In the genomic region with DNA sequence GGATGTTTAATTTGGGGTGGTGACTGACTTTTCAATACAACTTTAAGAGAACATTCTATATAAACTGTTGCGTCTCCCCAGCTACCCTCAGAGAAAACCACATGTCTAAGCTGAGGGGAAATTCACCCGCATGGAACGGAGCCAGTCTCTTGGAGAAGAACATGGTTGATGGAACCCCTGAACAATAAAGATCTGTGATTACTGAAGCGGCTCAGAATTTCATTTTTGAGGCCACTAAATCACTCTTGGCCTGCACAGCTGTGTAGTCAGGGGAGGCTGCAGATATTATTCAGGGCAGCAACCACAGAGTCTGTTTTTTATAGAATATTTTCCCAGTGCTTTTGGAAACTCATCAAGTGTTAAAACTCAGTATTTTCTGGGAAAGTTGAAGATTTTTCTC, we compare ENCODE assay signal across 17 cellular contexts.
DNase-seq lines count a peak whose midpoint lies in the region; TF ChIP-seq lines count a peak whose summit lies in the region.
"Had no signal": no experiment of that assay in that cellular context is flagged by ENCODE, and none has a peak within 500 bp of the region (broad histone marks: within the 10 kb centered on the region; RNA-seq: fewer than 3 reads in every experiment).

No MANE protein-coding gene starts in this region.

- TF ChIP-seq RAD21 in Ishikawa (IDR thresholded peaks at IDR 0.05; ENCODE audit: low read depth) = no peak

- H3K36me3 Mint-ChIP-seq in neural progenitor cell (no peaks in the 10 kb centered on the region), Caco-2 (ENCODE audit: insufficient read depth, unreplicated experiment) (no peaks in the 10 kb centered on the region)

- no peak overlapping the region for H3K4me2 ChIP-seq in neural progenitor cell
- H3K4me2 ChIP-seq: PC-9 had no signal

- no peak overlapping the region for H3K4me3 ChIP-seq in astrocyte of the spinal cord (ENCODE audit: low read depth, low read length)
- no peak overlapping the region for H3K4me3 ChIP-seq in neural progenitor cell
- H3K4me3 ChIP-seq in Caco-2 (ENCODE audit: low read depth, low read length) = no peak overlapping the region
- H3K4me3 ChIP-seq: PC-9 had no signal

- DNase-seq in NCI-H1092 treated with DMSO at 0.1 percent for 48 hours (lab: John Stamatoyannopoulos, UW) = peak; percentile 66
- DNase-seq in astrocyte of the spinal cord (ENCODE audit: low read depth, low spot score) = peak; percentile 33
- DNase-seq in neural progenitor cell (ENCODE audit: low spot score) = no peak
- DNase-seq in globus pallidus (ENCODE audit: low spot score) = no peak
- no peak for DNase-seq in substantia nigra (lab: John Stamatoyannopoulos, UW)
- DNase-seq in Caco-2 = no peak
- DNase-seq in SIG-M5 (lab: John Stamatoyannopoulos, UW) = no peak
- DNase-seq: C1 segment of cervical spinal cord, DMS53, H7, KG1, MM.1S, NCI-H1436, NCI-H2029 treated with DMSO at 0.1 percent for 48 hours, NCI-H748 treated with DMSO at 0.1 percent for 48 hours, PC-9 had no signal

- in situ Hi-C loops in astrocyte of the spinal cord (cut with HindIII; ENCODE audit: low sequenced_read_pairs) = no loop called here

- H3K4me1 ChIP-seq in neural progenitor cell (peaks cover 17% of the 10 kb centered on the region), Caco-2 (no peaks in the 10 kb centered on the region)

- H3K27ac Mint-ChIP-seq in neural progenitor cell = peak overlapping the region; percentile 55
- H3K27ac Mint-ChIP-seq in Caco-2 (ENCODE audit: unreplicated experiment) = no peak overlapping the region

- POLR2A ChIA-PET in Caco-2 (lab: Charles Lee) = no interaction called here

- no peak overlapping the region for H3K9ac ChIP-seq in neural progenitor cell

- H3K9me3 ChIP-seq in neural progenitor cell (ENCODE audit: low read depth) = no peaks in the 10 kb centered on the region
- no peaks in the 10 kb centered on the region for H3K9me3 ChIP-seq in Caco-2

- H3K36me3 ChIP-seq in neural progenitor cell = no peaks in the 10 kb centered on the region
- H3K36me3 ChIP-seq in Caco-2 (ENCODE audit: control insufficient read depth, insufficient read depth, low read length) = no peaks in the 10 kb centered on the region

- CTCF ChIA-PET in Caco-2 (lab: Charles Lee) = no interaction called here

- TF ChIP-seq CTCF in astrocyte of the spinal cord (IDR thresholded peaks at IDR 0.05; ENCODE audit: low read depth, low read length) = no peak
- TF ChIP-seq CTCF in neural progenitor cell (IDR thresholded peaks at IDR 0.05) = no peak
- TF ChIP-seq CTCF in Caco-2 (IDR thresholded peaks at IDR 0.05; ENCODE audit: insufficient read depth in 1 of 2, low read depth in 1 of 2, low read length in 1 of 2, severe bottlenecking in 1 of 2, unreplicated experiment in 1 of 2) = no peak

- no TSS peak for BruUV-seq in Caco-2 (replicated peaks; lab: Mats Ljungman, UMichigan)

- H3K4me3 Mint-ChIP-seq in neural progenitor cell = no peak overlapping the region
- H3K4me3 Mint-ChIP-seq in Caco-2 (ENCODE audit: unreplicated experiment) = no peak overlapping the region

- no peaks in the 10 kb centered on the region for H4K20me1 ChIP-seq in neural progenitor cell (ENCODE audit: low read depth)

- H3K27me3 ChIP-seq in neural progenitor cell = no peaks in the 10 kb centered on the region
- H3K27me3 ChIP-seq in Caco-2 (replicated peaks; ENCODE audit: control insufficient read depth, insufficient read depth, low read length) = no peaks in the 10 kb centered on the region

- no peaks in the 10 kb centered on the region for H3F3A ChIP-seq in neural progenitor cell (ENCODE audit: low read depth)

- H3K79me2 ChIP-seq in neural progenitor cell (ENCODE audit: low read depth) = no peaks in the 10 kb centered on the region

- peaks cover 2% of the 10 kb centered on the region for H3K27me3 Mint-ChIP-seq in neural progenitor cell (ENCODE audit: insufficient read depth, low read depth)
- peaks cover 25% of the 10 kb centered on the region for H3K27me3 Mint-ChIP-seq in Caco-2 (ENCODE audit: insufficient read depth, unreplicated experiment)

- no peak overlapping the region for H2AFZ ChIP-seq in neural progenitor cell (replicated peaks)
- H2AFZ ChIP-seq: PC-9 had no signal

- H3K9me3 Mint-ChIP-seq in neural progenitor cell (no peaks in the 10 kb centered on the region), Caco-2 (ENCODE audit: unreplicated experiment) (no peaks in the 10 kb centered on the region)

- intact Hi-C loops in Caco-2 (cut with micrococcal nuclease; ENCODE audit: unreplicated experiment) = no loop called here

- no peak overlapping the region for H3K27ac ChIP-seq in neural progenitor cell
- H3K27ac ChIP-seq in substantia nigra (ENCODE audit: low read depth, low read length, poor library complexity, severe bottlenecking) = no peak overlapping the region
- H3K27ac ChIP-seq: PC-9 had no signal

- H3K4me1 Mint-ChIP-seq in neural progenitor cell (peaks cover 11% of the 10 kb centered on the region), Caco-2 (ENCODE audit: low read depth, unreplicated experiment) (no peaks in the 10 kb centered on the region)

- TF ChIP-seq EP300 in Ishikawa (IDR thresholded peaks at IDR 0.05; ENCODE audit: borderline replicate concordance) = peak; percentile 89; the same call in 1 of the 2 replicates

TF ChIP-seq in Ishikawa, 13 proteins besides CTCF, POLR2A, EP300 and RAD21:
- peak; percentile 93 for TF ChIP-seq TCF12 (IDR thresholded peaks at IDR 0.05; ENCODE audit: low read depth)
- peak; percentile 72 for TF ChIP-seq TEAD4 (IDR thresholded peaks at IDR 0.05)
- TF ChIP-seq NFIC (IDR thresholded peaks at IDR 0.05) = peak; percentile 83
- no peak for TF ChIP-seq TAF1 (IDR thresholded peaks at IDR 0.05; ENCODE audit: low read depth)
- no peak for TF ChIP-seq YY1 (IDR thresholded peaks at IDR 0.05; ENCODE audit: low read depth)
- TF ChIP-seq CREB1 (IDR thresholded peaks at IDR 0.05; ENCODE audit: low read depth) = no peak
- TF ChIP-seq FOXM1 (IDR thresholded peaks at IDR 0.05; ENCODE audit: borderline replicate concordance, low read depth) = peak; percentile 85
- peak; percentile 27; the same call in 1 of the 2 replicates for TF ChIP-seq CEBPB (IDR thresholded peaks at IDR 0.05)
- TF ChIP-seq, protein P1, sequence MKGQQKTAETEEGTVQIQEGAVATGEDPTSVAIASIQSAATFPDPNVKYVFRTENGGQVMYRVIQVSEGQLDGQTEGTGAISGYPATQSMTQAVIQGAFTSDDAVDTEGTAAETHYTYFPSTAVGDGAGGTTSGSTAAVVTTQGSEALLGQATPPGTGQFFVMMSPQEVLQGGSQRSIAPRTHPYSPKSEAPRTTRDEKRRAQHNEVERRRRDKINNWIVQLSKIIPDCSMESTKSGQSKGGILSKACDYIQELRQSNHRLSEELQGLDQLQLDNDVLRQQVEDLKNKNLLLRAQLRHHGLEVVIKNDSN (IDR thresholded peaks at IDR 0.05) = no peak
- TF ChIP-seq ZBTB7A (IDR thresholded peaks at IDR 0.05; ENCODE audit: low read depth) = no peak
- TF ChIP-seq REST (IDR thresholded peaks at IDR 0.05; ENCODE audit: low read depth) = no peak
- TF ChIP-seq MAX (IDR thresholded peaks at IDR 0.05) = 0 out of 2 replicates have a peak, but pooled peaks have one; percentile 27
- no peak for TF ChIP-seq EGR1 (IDR thresholded peaks at IDR 0.05)

Comparison
In these comparisons a context has a peak if more than half of its experiments do, and no peak if none do; other contexts are left out.
1. DNase-seq: peak in NCI-H1092 treated with DMSO at 0.1 percent for 48 hours (single experiment) and astrocyte of the spinal cord (single experiment); none in neural progenitor cell (single experiment), globus pallidus (single experiment), substantia nigra (0 of 49), Caco-2 (0 of 2) and SIG-M5 (single experiment).